12 cellular contexts compared by ENCODE assay signal in the genomic region with DNA sequence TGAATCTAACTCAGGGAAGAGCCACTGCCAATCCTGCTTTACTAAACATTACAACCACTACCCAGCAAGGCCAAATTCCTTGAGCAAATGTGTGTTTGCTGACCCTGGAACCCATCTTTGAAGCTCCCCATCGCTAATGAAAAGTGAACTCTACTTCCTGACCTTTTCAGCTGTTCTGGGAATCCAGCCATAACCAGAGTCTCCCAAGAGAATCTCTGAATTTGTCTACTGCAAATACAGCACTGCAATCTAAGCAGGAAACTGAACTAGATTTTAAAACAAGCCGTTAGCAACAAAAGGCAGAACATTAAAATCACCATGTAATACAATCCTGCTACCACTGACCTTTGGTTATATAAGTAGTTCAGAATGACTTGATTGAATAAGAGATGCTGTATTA.
DNase-seq lines count a peak whose midpoint lies in the region; ATAC-seq, FAIRE-seq and TF ChIP-seq lines count a peak whose summit lies in the region.
"Had no signal": no experiment of that assay in that cellular context is flagged by ENCODE, and none has a peak within 500 bp of the region (broad histone marks: within the 10 kb centered on the region; RNA-seq: fewer than 3 reads in every experiment).

No MANE protein-coding gene starts in this region.

- ATAC-seq in HG02763 (IDR thresholded peaks at IDR 0.05; ENCODE audit: unreplicated experiment) = no peak
- ATAC-seq: activated T-cell treated with anti-CD3 and anti-CD28 coated beads, Interleukin-2, amount 50 U/mL, for 4 hours had no signal

- TF ChIP-seq CTCF in AG04450 (IDR thresholded peaks at IDR 0.05; ENCODE audit: low read depth, low read length) = no peak

- CTCF ChIA-PET in AG04450 (lab: Charles Lee) = interaction anchor here (0.8 to 4.7 kb wide), 3 partner anchors 12 to 289 kb away, joined by 3 to 54 read pairs (median 6); no protein-coding TSS in a partner anchor

- peaks cover 6% of the 10 kb centered on the region for H3K4me1 ChIP-seq in muscle layer of colon (ENCODE audit: insufficient read depth, low read length)

- H3K4me3 ChIP-seq in AG04450 (ENCODE audit: low read depth, low read length) = no peak overlapping the region
- H3K4me3 ChIP-seq in muscle layer of colon (ENCODE audit: low read depth in 1 of 2, low read length in 2 of 2) = no peak overlapping the region

- H3K9me3 ChIP-seq in AG04450 (ENCODE audit: control insufficient read depth, insufficient read depth, low read length) (peaks cover 3% of the 10 kb centered on the region; the same call in 1 of the 2 replicates), muscle layer of colon (ENCODE audit: low read length) (no peaks in the 10 kb centered on the region)

- H3K36me3 ChIP-seq in muscle layer of colon (ENCODE audit: insufficient read depth, low read length) = no peaks in the 10 kb centered on the region

- no peak overlapping the region for H3K9ac ChIP-seq in muscle layer of colon (ENCODE audit: low read length)

- H3K27me3 ChIP-seq in AG04450 (ENCODE audit: control insufficient read depth, insufficient read depth, low read length) = no peaks in the 10 kb centered on the region
- no peaks in the 10 kb centered on the region for H3K27me3 ChIP-seq in muscle layer of colon (ENCODE audit: control insufficient read depth in 1 of 2, insufficient read depth in 2 of 2, low read length in 2 of 2)

- POLR2A ChIA-PET in AG04450 (lab: Yijun Ruan, JAX) = interaction anchor here (0.8 to 1.6 kb wide), 2 partner anchors 17 to 290 kb away, joined by 3 read pairs; no protein-coding TSS in a partner anchor

- peak; percentile 97 for FAIRE-seq in endometrium (lab: Jason Lieb, UNC)

- H3K27ac ChIP-seq in AG04450 (ENCODE audit: low read depth, low read length) = peak overlapping the region; percentile 12
- H3K27ac ChIP-seq in muscle layer of colon (ENCODE audit: low read depth, low read length) = peak overlapping the region; percentile 48

- DNase-seq in AG04450 (ENCODE audit: low read depth, low spot score) (peak; percentile 58), NCI-H1092 (lab: John Stamatoyannopoulos, UW) (peak; percentile 26), COR-L47 (lab: John Stamatoyannopoulos, UW) (no peak), SIG-M5 (lab: John Stamatoyannopoulos, UW) (no peak), superior temporal gyrus (ENCODE audit: extremely low spot score) (no peak)
- DNase-seq: activated T-cell treated with anti-CD3 and anti-CD28 coated beads, Interleukin-2, amount 50 U/mL, for 4 hours; effector memory CD4-positive, alpha-beta T cell; NCI-H524; stimulated activated CD4-positive, alpha-beta T cell treated with anti-CD3 and anti-CD28 coated beads, Interleukin-4, amount 100 ng/mL, for 1 hour had no signal

Comparison
In these comparisons a context has a peak if more than half of its experiments do, and no peak if none do; other contexts are left out.
1. DNase-seq: peak in AG04450 (single experiment) and NCI-H1092 (single experiment); none in COR-L47 (single experiment), SIG-M5 (single experiment) and superior temporal gyrus (single experiment).